Comparison of ENCODE assay signal across 22 cellular contexts in the genomic region with DNA sequence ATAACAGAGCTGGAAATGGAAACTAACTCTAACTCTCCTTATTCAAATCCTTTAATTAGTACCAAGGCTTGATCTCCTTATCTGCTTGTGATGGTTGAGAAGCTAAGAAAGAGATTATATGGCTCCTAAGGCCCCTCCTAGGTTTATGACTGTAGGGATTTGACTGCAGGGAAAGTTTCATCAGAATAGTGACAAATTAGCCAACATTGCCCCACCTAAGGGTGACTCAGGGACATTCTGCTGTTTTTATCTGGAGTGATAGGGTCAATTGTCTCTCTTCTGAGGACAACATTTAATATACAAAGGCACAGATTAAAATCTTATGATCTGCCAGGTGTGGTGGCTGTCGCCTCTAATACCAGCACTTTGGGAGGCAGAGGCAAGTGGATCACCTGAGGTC.
DNase-seq lines count a peak whose midpoint lies in the region; ATAC-seq, FAIRE-seq and TF ChIP-seq lines count a peak whose summit lies in the region.
"Had no signal": no experiment of that assay in that cellular context is flagged by ENCODE, and none has a peak within 500 bp of the region (broad histone marks: within the 10 kb centered on the region; RNA-seq: fewer than 3 reads in every experiment).

No MANE protein-coding gene starts in this region.

- peaks cover 25% of the 10 kb centered on the region for H3K4me1 Mint-ChIP-seq in Caco-2 (ENCODE audit: low read depth, unreplicated experiment)
- no peaks in the 10 kb centered on the region for H3K4me1 Mint-ChIP-seq in astrocyte (ENCODE audit: low read depth, unreplicated experiment)

- CTCF ChIA-PET in Caco-2 (lab: Charles Lee): interaction anchor here (1.2 kb wide), 1 partner anchor 140 kb away, joined by 4 read pairs; no protein-coding TSS in a partner anchor

- H3K9me3 ChIP-seq in Caco-2 (no peaks in the 10 kb centered on the region), astrocyte (ENCODE audit: insufficient read depth, low read depth, low read length) (no peaks in the 10 kb centered on the region), right lobe of liver (no peaks in the 10 kb centered on the region)
- H3K9me3 ChIP-seq: BLaER1, heart right ventricle, uterus had no signal

- H3K27me3 ChIP-seq in Caco-2 (replicated peaks; ENCODE audit: control insufficient read depth, insufficient read depth, low read length) (no peaks in the 10 kb centered on the region), astrocyte (ENCODE audit: insufficient read depth, low read length) (no peaks in the 10 kb centered on the region), right lobe of liver (no peaks in the 10 kb centered on the region)
- H3K27me3 ChIP-seq: BLaER1, heart right ventricle, uterus had no signal

- H3K27ac ChIP-seq in astrocyte (ENCODE audit: low read depth, low read length) (no peak overlapping the region), right lobe of liver (no peak overlapping the region)
- H3K27ac ChIP-seq: BLaER1, heart right ventricle, uterus had no signal

- no TSS peak for BruUV-seq in Caco-2 (replicated peaks; lab: Mats Ljungman, UMichigan)

- H3K36me3 Mint-ChIP-seq in Caco-2 (ENCODE audit: insufficient read depth, unreplicated experiment) (peaks cover 11% of the 10 kb centered on the region), astrocyte (ENCODE audit: low read depth, unreplicated experiment) (no peaks in the 10 kb centered on the region)
- H3K36me3 Mint-ChIP-seq: natural killer cell treated with Interleukin-12 subunit alpha and Interleukin-12 subunit beta and Interleukin-15 and Interleukin-18, amount 100 ng/mL, for 72 hours; stimulated activated naive B cell treated with anti-CD40 and anti-IgM and Interleukin-4, amounts not matched to agents 10 μg/mL and 1 μg/mL and 100 μg/mL, for 72 hours had no signal

- POLR2A ChIA-PET in Caco-2 (lab: Charles Lee): no interaction called here

- H4K20me1 ChIP-seq in astrocyte (ENCODE audit: insufficient read depth, low read length): no peaks in the 10 kb centered on the region
- H4K20me1 ChIP-seq: BLaER1 had no signal

- DNase-seq in Caco-2 (peak; percentile 68 to 77), LoVo (ENCODE audit: low spot score) (peak; percentile 92), astrocyte (ENCODE audit: low read depth) (no peak), right lobe of liver (no peak), T1000 (lab: John Stamatoyannopoulos, UW) (no peak), NCI-H524 treated with DMSO at 0.1 percent for 48 hours (lab: John Stamatoyannopoulos, UW) (no peak)
- DNase-seq in activated CD4-positive, alpha-beta T cell treated with anti-CD3 and anti-CD28 coated beads for 4 hours: no peak
- DNase-seq: activated CD8-positive, alpha-beta memory T cell treated with anti-CD3 and anti-CD28 coated beads for 24 hours; activated naive CD4-positive, alpha-beta T cell treated with anti-CD3 and anti-CD28 coated beads for 36 hours; caudate nucleus; GDM1; heart right ventricle; NCI-H1417; NCI-H510A treated with DMSO at 0.1 percent for 48 hours; SHP77; stimulated activated naive B cell treated with anti-CD40 and anti-IgM and Interleukin-4, amounts not matched to agents 10 μg/mL and 1 μg/mL and 100 μg/mL, for 72 hours; uterus had no signal

- no peak overlapping the region for H3K9ac ChIP-seq in astrocyte (ENCODE audit: low read length)
- H3K9ac ChIP-seq: BLaER1 had no signal

- WGBS in right lobe of liver (ENCODE audit: insufficient coverage, low coverage, low lambda C conversion rate, missing lambda C conversion rate): 20% methylated on average over 1 of the region's 1 CpG

- intact Hi-C loops in Caco-2 (cut with micrococcal nuclease; ENCODE audit: unreplicated experiment) (loop anchor here (1.0 to 5.0 kb wide), 6 partner anchors 9 to 367 kb away; no protein-coding TSS in a partner anchor), right lobe of liver (cut with DNase I) (no loop called here)

- H3K27me3 Mint-ChIP-seq in Caco-2 (ENCODE audit: insufficient read depth, unreplicated experiment) (no peaks in the 10 kb centered on the region), astrocyte (ENCODE audit: low read depth, unreplicated experiment) (no peaks in the 10 kb centered on the region)

- H3K4me3 Mint-ChIP-seq in Caco-2 (ENCODE audit: unreplicated experiment): no peak overlapping the region
- H3K4me3 Mint-ChIP-seq in astrocyte (ENCODE audit: unreplicated experiment): no peak overlapping the region
- H3K4me3 Mint-ChIP-seq: activated naive CD4-positive, alpha-beta T cell treated with anti-CD3 and anti-CD28 coated beads for 36 hours; natural killer cell treated with Interleukin-12 subunit alpha and Interleukin-12 subunit beta and Interleukin-15 and Interleukin-18, amount 100 ng/mL, for 72 hours; stimulated activated naive B cell treated with anti-CD40 and anti-IgM and Interleukin-4, amounts not matched to agents 10 μg/mL and 1 μg/mL and 100 μg/mL, for 72 hours had no signal

- no peaks in the 10 kb centered on the region for H3K9me3 Mint-ChIP-seq in Caco-2 (ENCODE audit: unreplicated experiment)
- no peaks in the 10 kb centered on the region for H3K9me3 Mint-ChIP-seq in astrocyte (ENCODE audit: unreplicated experiment)
- H3K9me3 Mint-ChIP-seq: activated naive CD4-positive, alpha-beta T cell treated with anti-CD3 and anti-CD28 coated beads for 36 hours; natural killer cell treated with Interleukin-12 subunit alpha and Interleukin-12 subunit beta and Interleukin-15 and Interleukin-18, amount 100 ng/mL, for 72 hours had no signal

- FAIRE-seq in astrocyte (lab: Jason Lieb, UNC): no peak
- FAIRE-seq: GM18507, H54 had no signal

- peak; percentile 61 to 95 (median 88) for ATAC-seq in right lobe of liver
- ATAC-seq in GM18867 (IDR thresholded peaks at IDR 0.05; ENCODE audit: unreplicated experiment): no peak
- ATAC-seq: heart right ventricle; natural killer cell treated with Interleukin-12 subunit alpha and Interleukin-12 subunit beta and Interleukin-15 and Interleukin-18, amount 100 ng/mL, for 72 hours; stimulated activated naive B cell treated with anti-CD40 and anti-IgM and Interleukin-4, amounts not matched to agents 10 μg/mL and 1 μg/mL and 100 μg/mL, for 72 hours had no signal

- H3K36me3 ChIP-seq in Caco-2 (ENCODE audit: control insufficient read depth, insufficient read depth, low read length) (no peaks in the 10 kb centered on the region; the same call in 1 of the 2 replicates), astrocyte (ENCODE audit: insufficient read depth, low read length) (no peaks in the 10 kb centered on the region), right lobe of liver (no peaks in the 10 kb centered on the region)
- H3K36me3 ChIP-seq: BLaER1, heart right ventricle, uterus had no signal

- H3K4me1 ChIP-seq in Caco-2: peaks cover 18% of the 10 kb centered on the region
- no peaks in the 10 kb centered on the region for H3K4me1 ChIP-seq in astrocyte (ENCODE audit: insufficient read depth, low read length)
- no peaks in the 10 kb centered on the region for H3K4me1 ChIP-seq in right lobe of liver
- H3K4me1 ChIP-seq: BLaER1, uterus had no signal

- H2AFZ ChIP-seq in astrocyte (ENCODE audit: low read depth, low read length): no peak overlapping the region

- H3K27ac Mint-ChIP-seq in Caco-2 (ENCODE audit: unreplicated experiment) (peak overlapping the region; percentile 65), astrocyte (ENCODE audit: unreplicated experiment) (no peak overlapping the region)
- H3K27ac Mint-ChIP-seq: activated naive CD4-positive, alpha-beta T cell treated with anti-CD3 and anti-CD28 coated beads for 36 hours; natural killer cell treated with Interleukin-12 subunit alpha and Interleukin-12 subunit beta and Interleukin-15 and Interleukin-18, amount 100 ng/mL, for 72 hours; stimulated activated naive B cell treated with anti-CD40 and anti-IgM and Interleukin-4, amounts not matched to agents 10 μg/mL and 1 μg/mL and 100 μg/mL, for 72 hours had no signal

- no peak for TF ChIP-seq CTCF in Caco-2 (IDR thresholded peaks at IDR 0.05; ENCODE audit: insufficient read depth in 1 of 2, low read depth in 1 of 2, low read length in 1 of 2, severe bottlenecking in 1 of 2, unreplicated experiment in 1 of 2)
- no peak for TF ChIP-seq CTCF in astrocyte (IDR thresholded peaks at IDR 0.05; ENCODE audit: insufficient read depth, low read depth, low read length)
- TF ChIP-seq CTCF in right lobe of liver (IDR thresholded peaks at IDR 0.05): no peak

- H3K4me2 ChIP-seq in astrocyte (ENCODE audit: low read length): peak overlapping the region; percentile 18
- H3K4me2 ChIP-seq: BLaER1 had no signal

- no peak overlapping the region for H3K4me3 ChIP-seq in Caco-2 (ENCODE audit: low read depth, low read length)
- no peak overlapping the region for H3K4me3 ChIP-seq in astrocyte (ENCODE audit: insufficient read depth, low read depth, low read length)
- no peak overlapping the region for H3K4me3 ChIP-seq in right lobe of liver
- H3K4me3 ChIP-seq: BLaER1, heart right ventricle, uterus had no signal

- H3K79me2 ChIP-seq in astrocyte (ENCODE audit: insufficient read depth, low read length): no peaks in the 10 kb centered on the region

- no peak for TF ChIP-seq POLR2A in right lobe of liver (IDR thresholded peaks at IDR 0.05)

Comparison
In these comparisons a context has a peak if more than half of its experiments do, and no peak if none do; other contexts are left out.
1. DNase-seq: peak in Caco-2 (2 of 2) and LoVo (single experiment); none in astrocyte (single experiment), right lobe of liver (0 of 3), activated CD4-positive, alpha-beta T cell treated with anti-CD3 and anti-CD28 coated beads for 4 hours (0 of 2), T1000 (single experiment) and NCI-H524 treated with DMSO at 0.1 percent for 48 hours (single experiment).